ENCODE assay signal across 8 cellular contexts in genomic region chr6:151475653-151476523, GRCh38. TPM values are rescaled to one million over a fixed set of nuclear protein-coding genes. Genes with fewer than 3 reads are reported as not detected.
A peak's percentile ranks its signal among the peaks of the same experiment; 100 is the strongest.
DNase-seq lines count a peak whose midpoint lies in the region; TF ChIP-seq lines count a peak whose summit lies in the region.

No MANE protein-coding gene starts in this region.

- H3K79me2 ChIP-seq in fibroblast of lung (ENCODE audit: control insufficient read depth, insufficient read depth, low read length) = no peaks in the 10 kb centered on the region

- no peaks in the 10 kb centered on the region for H3K36me3 ChIP-seq in fibroblast of lung (ENCODE audit: control insufficient read depth, insufficient read depth, low read length)

- no peak overlapping the region for H3K27ac Mint-ChIP-seq in osteocyte (ENCODE audit: unreplicated experiment)

- H3K27me3 ChIP-seq in fibroblast of lung (ENCODE audit: control insufficient read depth, insufficient read depth, low read length) = no peaks in the 10 kb centered on the region

- H3K27ac ChIP-seq in fibroblast of lung (ENCODE audit: insufficient read depth, low read length) = no peak overlapping the region

- H3K36me3 Mint-ChIP-seq in osteocyte (ENCODE audit: unreplicated experiment) = no peaks in the 10 kb centered on the region

- H3K4me3 ChIP-seq in HFF-Myc (replicated peaks; ENCODE audit: low read depth, low read length) = no peak overlapping the region
- peak overlapping the region in 1 of 4 experiments; percentile 22 for H3K4me3 ChIP-seq in fibroblast of lung (replicated peaks in 1 of 4; ENCODE audit: control extremely low read depth in 1 of 4, insufficient read depth in 1 of 4, low read depth in 3 of 4, low read length in 4 of 4)

- H3K4me1 ChIP-seq in fibroblast of lung (ENCODE audit: control insufficient read depth, extremely low read depth, insufficient read depth, low read length) = no peaks in the 10 kb centered on the region

- peak overlapping the region; percentile 26 for H3K4me3 Mint-ChIP-seq in osteocyte (ENCODE audit: unreplicated experiment)

- H3K9ac ChIP-seq in fibroblast of lung (ENCODE audit: insufficient read depth, low read length) = no peak overlapping the region

- peak overlapping the region; percentile 60 for H2AFZ ChIP-seq in fibroblast of lung (ENCODE audit: low read length)

- peak; percentile 62 for TF ChIP-seq CTCF in HFF-Myc (IDR thresholded peaks at IDR 0.05; ENCODE audit: low read depth, low read length, missing control alignments)
- TF ChIP-seq CTCF in fibroblast of lung (conservative IDR thresholded peaks at IDR 0.05 in 1 of 2, IDR thresholded peaks at IDR 0.05 in 1 of 2; ENCODE audit: low read depth in 1 of 2, low read length in 2 of 2) = peak; percentile 69 to 76
- TF ChIP-seq CTCF in osteocyte (IDR thresholded peaks at IDR 0.05) = peak; percentile 84

- peaks cover 7% of the 10 kb centered on the region for H3K4me1 Mint-ChIP-seq in osteocyte (ENCODE audit: unreplicated experiment)

- no peaks in the 10 kb centered on the region for H3K9me3 ChIP-seq in fibroblast of lung (ENCODE audit: control insufficient read depth, insufficient read depth, low read depth, low read length)

- H3K4me2 ChIP-seq in fibroblast of lung (ENCODE audit: extremely low read depth, insufficient read depth, low read length) = peak overlapping the region; percentile 6

- DNase-seq in NK-92 treated with Interleukin-12 subunit alpha and Interleukin-12 subunit beta, amount 100 ng/mL, for 24 hours (lab: John Stamatoyannopoulos, UW) = peak; percentile 6
- DNase-seq in NK-92 (lab: John Stamatoyannopoulos, UW; ENCODE audit: unreplicated experiment) = no peak
- peak; percentile 39 for DNase-seq in HFF-Myc (ENCODE audit: extremely low read depth, low read depth)
- DNase-seq in NCI-H2171 (lab: John Stamatoyannopoulos, UW) = peak; percentile 26
- peak; percentile 25 to 32 for DNase-seq in activated CD4-positive, alpha-beta T cell treated with anti-CD3 and anti-CD28 coated beads, Interleukin-2, amount 50 U/mL, for 4 hours
- DNase-seq in fibroblast of lung (ENCODE audit: low read depth in 2 of 2) = peak; percentile 39 to 70
- DNase-seq in osteocyte (ENCODE audit: extremely low spot score, unreplicated experiment) = no peak
- no peak for DNase-seq in T1000 (lab: John Stamatoyannopoulos, UW)

- no peaks in the 10 kb centered on the region for H3K9me3 Mint-ChIP-seq in osteocyte (ENCODE audit: unreplicated experiment)

- no peaks in the 10 kb centered on the region for H3K27me3 Mint-ChIP-seq in osteocyte (ENCODE audit: unreplicated experiment)

- H4K20me1 ChIP-seq in fibroblast of lung (ENCODE audit: control insufficient read depth, extremely low read depth, insufficient read depth, low read length) = no peaks in the 10 kb centered on the region

RNA-seq across cellular contexts. Expression of gene CCDC170, which starts 17.9 kb away (rescaled TPM):
- total RNA-seq in fibroblast of lung (0.77 and 0.83 TPM in 2 replicates), osteocyte (0.78 and 0.84 TPM in 2 replicates)
- polyA plus RNA-seq in fibroblast of lung = 0.36 and 0.76 TPM in 2 replicates
- polyA plus RNA-seq in fibroblast of lung (2012) = 0.43 and 0.55 TPM in 2 replicates
- polyA minus RNA-seq in fibroblast of lung (ENCODE audit: low replicate concordance) = not detected in 2 replicates

RNA-seq across cellular contexts. Expression of gene RMND1, which starts 24.0 kb away (rescaled TPM):
- 50.6 and 58.3 TPM in 2 replicates for total RNA-seq in fibroblast of lung
- 21.1 and 21.5 TPM in 2 replicates for polyA plus RNA-seq in fibroblast of lung
- polyA plus RNA-seq in fibroblast of lung (2012) = 19.7 and 20.8 TPM in 2 replicates
- polyA minus RNA-seq in fibroblast of lung (ENCODE audit: low replicate concordance) = 5.3 and 6.4 TPM in 2 replicates
- 35.6 and 37.3 TPM in 2 replicates for total RNA-seq in osteocyte

Comparison
In these comparisons a context has a peak if more than half of its experiments do, and no peak if none do; other contexts are left out.
1. DNase-seq: peak in NK-92 treated with Interleukin-12 subunit alpha and Interleukin-12 subunit beta, amount 100 ng/mL, for 24 hours (single experiment), HFF-Myc (single experiment), NCI-H2171 (single experiment), activated CD4-positive, alpha-beta T cell treated with anti-CD3 and anti-CD28 coated beads, Interleukin-2, amount 50 U/mL, for 4 hours (2 of 2) and fibroblast of lung (2 of 2); none in NK-92 (single experiment), osteocyte (single experiment) and T1000 (single experiment).
2. Peak in every context shown above with its lines, with median percentiles within 50 percentile points of each other: CTCF ChIP-seq.